In genomic region chr14:73339206-73339605, GRCh38 we compare ENCODE assay signal across 25 cellular contexts.
A peak's percentile ranks its signal among the peaks of the same experiment; 100 is the strongest.
DNase-seq lines count a peak whose midpoint lies in the region; TF ChIP-seq lines count a peak whose summit lies in the region.
"Had no signal": no experiment of that assay in that cellular context is flagged by ENCODE, and none has a peak within 500 bp of the region (broad histone marks: within the 10 kb centered on the region; RNA-seq: fewer than 3 reads in every experiment).

No MANE protein-coding gene starts in this region.

- no peak for TF ChIP-seq POLR2A in esophagus muscularis mucosa (IDR thresholded peaks at IDR 0.05; ENCODE audit: low read depth)

- H3K36me3 ChIP-seq in cardiac muscle cell (no peaks in the 10 kb centered on the region), left ventricle myocardium inferior (no peaks in the 10 kb centered on the region), trophoblast cell (ENCODE audit: control insufficient read depth in 1 of 2, insufficient read depth in 2 of 2, low read length in 2 of 2) (no peaks in the 10 kb centered on the region), esophagus muscularis mucosa (no peaks in the 10 kb centered on the region)
- H3K36me3 ChIP-seq: BE2C had no signal

- H2BK5ac ChIP-seq in trophoblast cell (ENCODE audit: low read depth, low read length, poor library complexity), result no peak overlapping the region

- no peak overlapping the region for H2AK5ac ChIP-seq in trophoblast cell (ENCODE audit: low read length)

- no peak overlapping the region for H3K18ac ChIP-seq in trophoblast cell (ENCODE audit: low read length)

- H3K27me3 ChIP-seq in cardiac muscle cell (no peaks in the 10 kb centered on the region), left ventricle myocardium inferior (ENCODE audit: low read depth) (no peaks in the 10 kb centered on the region), trophoblast cell (ENCODE audit: insufficient read depth, low read length) (no peaks in the 10 kb centered on the region), esophagus muscularis mucosa (no peaks in the 10 kb centered on the region)
- H3K27me3 ChIP-seq: BE2C had no signal

- no peak overlapping the region for H3K4me2 ChIP-seq in trophoblast cell (ENCODE audit: low read length)
- H3K4me2 ChIP-seq: KMS-11 had no signal

- H3K27ac Mint-ChIP-seq in dendritic cell treated with granulocyte-macrophage colony-stimulating factor and Interleukin-4, amounts not matched to agents 40 ng/mL and 50 ng/mL, for 4 days, result peak overlapping the region; percentile 40

- TF ChIP-seq CTCF in cardiac muscle cell (IDR thresholded peaks at IDR 0.05; ENCODE audit: low read depth, low read length), result no peak
- TF ChIP-seq CTCF in left ventricle myocardium inferior (IDR thresholded peaks at IDR 0.05; ENCODE audit: borderline replicate concordance), result no peak
- TF ChIP-seq CTCF in esophagus muscularis mucosa (IDR thresholded peaks at IDR 0.05), result no peak

- H3K79me2 ChIP-seq in trophoblast cell (ENCODE audit: control insufficient read depth, insufficient read depth, low read length, poor library complexity), result no peaks in the 10 kb centered on the region

- H2BK120ac ChIP-seq in trophoblast cell (ENCODE audit: insufficient read depth, low read length, poor library complexity), result no peak overlapping the region

- no peak overlapping the region for H4K91ac ChIP-seq in trophoblast cell (ENCODE audit: low read depth, low read length)

- H4K8ac ChIP-seq in trophoblast cell (ENCODE audit: low read depth, low read length), result no peak overlapping the region

- no peaks in the 10 kb centered on the region for H3K9me3 Mint-ChIP-seq in dendritic cell treated with granulocyte-macrophage colony-stimulating factor and Interleukin-4, amounts not matched to agents 40 ng/mL and 50 ng/mL, for 4 days
- H3K9me3 Mint-ChIP-seq: CD8-positive, alpha-beta memory T cell had no signal

- H3K4me1 Mint-ChIP-seq in dendritic cell treated with granulocyte-macrophage colony-stimulating factor and Interleukin-4, amounts not matched to agents 40 ng/mL and 50 ng/mL, for 4 days (ENCODE audit: low read depth), result peaks cover 6% of the 10 kb centered on the region
- H3K4me1 Mint-ChIP-seq: CD14-positive monocyte had no signal

- H3K4me3 Mint-ChIP-seq in dendritic cell treated with granulocyte-macrophage colony-stimulating factor and Interleukin-4, amounts not matched to agents 40 ng/mL and 50 ng/mL, for 4 days, result no peak overlapping the region
- H3K4me3 Mint-ChIP-seq: CD14-positive monocyte; CD8-positive, alpha-beta memory T cell had no signal

- DNase-seq in cardiac muscle cell (ENCODE audit: low read depth in 1 of 2, low spot score in 1 of 2) (no peak), left ventricle myocardium inferior (no peak), trophoblast cell (peak; percentile 56 to 80), esophagus muscularis mucosa (ENCODE audit: extremely low spot score) (no peak), inferior parietal cortex (ENCODE audit: extremely low spot score) (no peak)
- DNase-seq in activated effector memory CD4-positive, alpha-beta T cell treated with anti-CD3 and anti-CD28 coated beads, Interleukin-2, amount 50 U/mL, for 16 hours, result no peak
- DNase-seq: 8988T; ACHN; Calu3; CD8-positive, alpha-beta memory T cell; DMS79 treated with DMSO at 0.1 percent for 48 hours; GM23248; H7; IMR-90; NCI-H1048; NCI-H1417; NCI-H1694; NCI-H2029 treated with DMSO at 0.1 percent for 48 hours; NCI-H526; SHP77 treated with DMSO at 0.1 percent for 48 hours had no signal

- no peak overlapping the region for H3K4ac ChIP-seq in trophoblast cell (ENCODE audit: low read depth, low read length)

- H3K9me3 ChIP-seq in cardiac muscle cell (ENCODE audit: low read depth) (no peaks in the 10 kb centered on the region), left ventricle myocardium inferior (replicated peaks) (no peaks in the 10 kb centered on the region), trophoblast cell (ENCODE audit: insufficient read depth, low read depth, low read length) (no peaks in the 10 kb centered on the region), esophagus muscularis mucosa (no peaks in the 10 kb centered on the region)
- H3K9me3 ChIP-seq: BE2C had no signal

- peaks cover 24% of the 10 kb centered on the region for H3K4me1 ChIP-seq in cardiac muscle cell (ENCODE audit: low read depth)
- H3K4me1 ChIP-seq in left ventricle myocardium inferior, result peaks cover 34% of the 10 kb centered on the region
- H3K4me1 ChIP-seq in trophoblast cell (ENCODE audit: control insufficient read depth in 1 of 2, insufficient read depth in 2 of 2, low read length in 2 of 2), result peaks cover 6 to 9% of the 10 kb centered on the region in 2 experiments
- peaks cover 0 to 12% (median 0%) of the 10 kb centered on the region in 4 donors for H3K4me1 ChIP-seq in esophagus muscularis mucosa

- H3K14ac ChIP-seq in trophoblast cell (ENCODE audit: low read length), result no peak overlapping the region

- no peak overlapping the region for H2AFZ ChIP-seq in trophoblast cell (ENCODE audit: insufficient read depth, low read length, poor library complexity)
- H2AFZ ChIP-seq: GM23248 had no signal

- TF ChIP-seq EP300 in esophagus muscularis mucosa (IDR thresholded peaks at IDR 0.05), result no peak

- H2BK12ac ChIP-seq in trophoblast cell (ENCODE audit: low read length), result no peak overlapping the region

- H3K27ac ChIP-seq in cardiac muscle cell (peak overlapping the region; percentile 1), left ventricle myocardium inferior (replicated peaks) (no peak overlapping the region), trophoblast cell (ENCODE audit: low read depth, low read length) (no peak overlapping the region), esophagus muscularis mucosa (replicated peaks in 1 of 4) (no peak overlapping the region)
- H3K27ac ChIP-seq: GM23248, KMS-11, SK-N-MC had no signal

- H4K12ac ChIP-seq in trophoblast cell (ENCODE audit: low read depth, low read length), result no peak overlapping the region

- intact Hi-C loops in left ventricle myocardium inferior (cut with micrococcal nuclease) (no loop called here), esophagus muscularis mucosa (cut with DNase I) (no loop called here)
- intact Hi-C loops in dendritic cell treated with granulocyte-macrophage colony-stimulating factor and Interleukin-4, amounts not matched to agents 40 ng/mL and 50 ng/mL, for 4 days (cut with micrococcal nuclease), result no loop called here

- H3K4me3 ChIP-seq in cardiac muscle cell, result no peak overlapping the region
- H3K4me3 ChIP-seq in left ventricle myocardium inferior, result no peak overlapping the region
- no peak overlapping the region for H3K4me3 ChIP-seq in trophoblast cell (ENCODE audit: low read depth, low read length)
- no peak overlapping the region for H3K4me3 ChIP-seq in esophagus muscularis mucosa
- H3K4me3 ChIP-seq: GM23248, SK-N-MC had no signal

- H3K79me1 ChIP-seq in trophoblast cell (ENCODE audit: low read length), result no peaks in the 10 kb centered on the region

- H3K9ac ChIP-seq in trophoblast cell (ENCODE audit: low read length), result no peak overlapping the region
- H3K9ac ChIP-seq: GM23248, KMS-11 had no signal

- H3K27me3 Mint-ChIP-seq in dendritic cell treated with granulocyte-macrophage colony-stimulating factor and Interleukin-4, amounts not matched to agents 40 ng/mL and 50 ng/mL, for 4 days, result no peaks in the 10 kb centered on the region
- H3K27me3 Mint-ChIP-seq: CD8-positive, alpha-beta memory T cell had no signal

- H3K36me3 Mint-ChIP-seq in dendritic cell treated with granulocyte-macrophage colony-stimulating factor and Interleukin-4, amounts not matched to agents 40 ng/mL and 50 ng/mL, for 4 days (ENCODE audit: low read depth), result peaks cover 30% of the 10 kb centered on the region

- H3K23ac ChIP-seq in trophoblast cell (ENCODE audit: low read length), result no peak overlapping the region

Comparison
In these comparisons a context has a peak if more than half of its experiments do, and no peak if none do; other contexts are left out.
1. DNase-seq: peak in trophoblast cell (2 of 2); none in cardiac muscle cell (0 of 2), left ventricle myocardium inferior (single experiment), esophagus muscularis mucosa (single experiment), activated effector memory CD4-positive, alpha-beta T cell treated with anti-CD3 and anti-CD28 coated beads, Interleukin-2, amount 50 U/mL, for 16 hours (single experiment) and inferior parietal cortex (single experiment).